27 cellular contexts compared by ENCODE assay signal in the genomic region with DNA sequence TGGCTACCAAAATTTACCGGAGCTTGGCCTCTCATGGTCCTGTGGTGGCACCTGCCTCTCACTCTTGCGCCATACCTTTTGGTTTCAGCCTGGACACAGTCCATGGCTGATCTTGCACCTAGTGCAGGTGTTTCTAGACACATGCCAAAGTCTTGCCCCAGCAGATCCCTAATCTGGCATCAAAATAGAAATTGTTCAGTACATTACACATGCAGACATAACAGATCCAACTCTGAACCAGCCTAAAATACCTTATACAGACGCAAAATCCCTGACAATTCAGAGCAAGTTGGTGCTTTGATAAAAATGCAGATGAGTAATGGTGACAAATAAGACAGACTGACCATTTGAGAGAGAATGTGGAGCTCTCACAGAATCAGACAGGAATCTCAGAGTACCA. TPM values are rescaled to one million over a fixed set of nuclear protein-coding genes. Genes with fewer than 3 reads are reported as not detected.
DNase-seq lines count a peak whose midpoint lies in the region; ATAC-seq, FAIRE-seq and TF ChIP-seq lines count a peak whose summit lies in the region.
"Had no signal": no experiment of that assay in that cellular context is flagged by ENCODE, and none has a peak within 500 bp of the region (broad histone marks: within the 10 kb centered on the region; RNA-seq: fewer than 3 reads in every experiment).

No MANE protein-coding gene starts in this region.

- no peaks in the 10 kb centered on the region for H3K79me2 ChIP-seq in keratinocyte (ENCODE audit: control insufficient read depth, insufficient read depth, low read length)

- no peak overlapping the region for H3K23ac ChIP-seq in IMR-90 (ENCODE audit: low read depth, low read length)

- TF ChIP-seq CTCF in IMR-90 (conservative IDR thresholded peaks at IDR 0.05; ENCODE audit: low read depth, low read length) (no peak), MCF 10A (IDR thresholded peaks at IDR 0.05; ENCODE audit: unreplicated experiment) (no peak), keratinocyte (optimal IDR thresholded peaks at IDR 0.05 in 1 of 3, IDR thresholded peaks at IDR 0.05 in 1 of 3, conservative IDR thresholded peaks at IDR 0.05 in 1 of 3; ENCODE audit: extremely low read depth in 1 of 3, insufficient read depth in 2 of 3, low read length in 3 of 3) (no peak), colonic mucosa (IDR thresholded peaks at IDR 0.05) (no peak)

- no peak for TF ChIP-seq RAD21 in IMR-90 (IDR thresholded peaks at IDR 0.05; ENCODE audit: low read length)

- no peaks in the 10 kb centered on the region for H3K36me3 Mint-ChIP-seq in MCF 10A (ENCODE audit: insufficient read depth, unreplicated experiment)
- H3K36me3 Mint-ChIP-seq: CD4-positive, CD25-positive, alpha-beta regulatory T cell had no signal

- no peak for TF ChIP-seq POLR2A in IMR-90 (IDR thresholded peaks at IDR 0.05; ENCODE audit: low read depth, low read length)

- POLR2A ChIA-PET in IMR-90 (lab: Charles Lee; ENCODE audit: unreplicated experiment): no interaction called here
- POLR2A ChIA-PET in MCF 10A (lab: Yijun Ruan, JAX): interaction anchor here (0.5 to 1.4 kb wide), 4 partner anchors 9 to 137 kb away, joined by 3 to 5 read pairs (median 3); no protein-coding TSS in a partner anchor

- H3K4me2 ChIP-seq in IMR-90 (ENCODE audit: low read depth, low read length) (no peak overlapping the region), keratinocyte (ENCODE audit: control insufficient read depth, extremely low read depth, insufficient read depth, low read depth, low read length) (peak overlapping the region; percentile 15)
- H3K4me2 ChIP-seq: BLaER1 had no signal

- CTCF ChIA-PET in IMR-90 (lab: Yijun Ruan, JAX) (no interaction called here), MCF 10A (lab: Yijun Ruan, JAX) (interaction anchor here (0.6 to 1.5 kb wide), 9 partner anchors 12 to 342 kb away, joined by 3 to 7 read pairs (median 3); no protein-coding TSS in a partner anchor)

- no peak overlapping the region for H2BK15ac ChIP-seq in IMR-90 (ENCODE audit: low read depth, low read length)

- peaks cover 18% of the 10 kb centered on the region for H3K27me3 Mint-ChIP-seq in MCF 10A (ENCODE audit: insufficient read depth, unreplicated experiment)
- H3K27me3 Mint-ChIP-seq: CD4-positive, CD25-positive, alpha-beta regulatory T cell had no signal

- H3K27ac Mint-ChIP-seq in MCF 10A (ENCODE audit: low read depth, unreplicated experiment): no peak overlapping the region
- H3K27ac Mint-ChIP-seq: CD4-positive, CD25-positive, alpha-beta regulatory T cell had no signal

- no peaks in the 10 kb centered on the region for H3K9me1 ChIP-seq in IMR-90 (ENCODE audit: insufficient read depth, low read length)
- H3K9me1 ChIP-seq in keratinocyte (ENCODE audit: control insufficient read depth, extremely low read depth, insufficient read depth, low read length): no peaks in the 10 kb centered on the region

- no peak overlapping the region for H2BK120ac ChIP-seq in IMR-90 (ENCODE audit: low read depth, low read length)

- H3K9me3 ChIP-seq in IMR-90 (ENCODE audit: control insufficient read depth, insufficient read depth, low read length) (no peaks in the 10 kb centered on the region), keratinocyte (ENCODE audit: control insufficient read depth, low read depth, low read length) (no peaks in the 10 kb centered on the region), colonic mucosa (no peaks in the 10 kb centered on the region)
- H3K9me3 ChIP-seq: BLaER1 had no signal

- no peaks in the 10 kb centered on the region for H3K27me3 ChIP-seq in IMR-90 (ENCODE audit: control insufficient read depth, insufficient read depth, low read length)
- H3K27me3 ChIP-seq in keratinocyte (ENCODE audit: control insufficient read depth, extremely low read depth, insufficient read depth, low read length): no peaks in the 10 kb centered on the region
- no peaks in the 10 kb centered on the region for H3K27me3 ChIP-seq in colonic mucosa
- H3K27me3 ChIP-seq: BLaER1 had no signal

- H2AFZ ChIP-seq in IMR-90 (replicated peaks; ENCODE audit: low read length, poor library complexity): no peak overlapping the region
- H2AFZ ChIP-seq in keratinocyte (ENCODE audit: control insufficient read depth, low read length): no peak overlapping the region

- no peak overlapping the region for H4K5ac ChIP-seq in IMR-90 (ENCODE audit: low read depth, low read length)

- H3K4me1 Mint-ChIP-seq in MCF 10A (ENCODE audit: insufficient read depth, unreplicated experiment): peaks cover 11% of the 10 kb centered on the region
- H3K4me1 Mint-ChIP-seq: CD4-positive, CD25-positive, alpha-beta regulatory T cell had no signal

- dilution Hi-C loops in IMR-90 (cut with HindIII; ENCODE audit: low sequenced_read_pairs, unreplicated experiment) (no loop called here), keratinocyte (cut with MboI; ENCODE audit: extremely low pct_ligation_motif_present, low sequenced_read_pairs) (no loop called here)

- no peak overlapping the region for H3K56ac ChIP-seq in IMR-90 (ENCODE audit: extremely low read depth, insufficient read depth, low read length)

- H2BK5ac ChIP-seq in IMR-90 (ENCODE audit: low read depth, low read length, poor library complexity, severe bottlenecking): no peak overlapping the region

- BruUV-seq in IMR-90 (replicated peaks; lab: Mats Ljungman, UMichigan): no TSS peak
- no TSS peak for BruUV-seq in MCF 10A (replicated peaks; lab: Mats Ljungman, UMichigan)

- 0 out of 2 replicates have a peak overlapping the region, but pooled peaks have one; percentile 21 for H2AK5ac ChIP-seq in IMR-90 (ENCODE audit: low read depth, low read length)

- H3K79me1 ChIP-seq in IMR-90 (ENCODE audit: low read depth in 1 of 2, low read length in 2 of 2): peaks cover 0 to 7% of the 10 kb centered on the region in 2 experiments; a peak in 1 of 4 replicates

- no peak overlapping the region for H3K27ac ChIP-seq in IMR-90 (ENCODE audit: insufficient read depth, low read length)
- H3K27ac ChIP-seq in keratinocyte (ENCODE audit: control insufficient read depth, insufficient read depth, low read length): no peak overlapping the region
- no peak overlapping the region for H3K27ac ChIP-seq in colonic mucosa
- H3K27ac ChIP-seq: BLaER1 had no signal

- no peak overlapping the region for H3K4ac ChIP-seq in IMR-90 (ENCODE audit: low read depth, low read length)

- no peaks in the 10 kb centered on the region for H3K9me3 Mint-ChIP-seq in MCF 10A (ENCODE audit: unreplicated experiment)

- FAIRE-seq in keratinocyte (lab: Jason Lieb, UNC): peak; percentile 92
- FAIRE-seq: A204.1, G401.6, HTR-8/SVneo had no signal

- no peak overlapping the region for H3K4me3 Mint-ChIP-seq in MCF 10A (ENCODE audit: unreplicated experiment)
- H3K4me3 Mint-ChIP-seq: CD4-positive, CD25-positive, alpha-beta regulatory T cell had no signal

- H3K36me3 ChIP-seq in IMR-90 (ENCODE audit: control insufficient read depth, insufficient read depth, low read length) (no peaks in the 10 kb centered on the region; the same call in 1 of the 2 replicates), keratinocyte (ENCODE audit: control insufficient read depth in 2 of 2, extremely low read depth in 1 of 2, insufficient read depth in 2 of 2, low read length in 2 of 2) (no peaks in the 10 kb centered on the region), colonic mucosa (no peaks in the 10 kb centered on the region)
- H3K36me3 ChIP-seq: BLaER1 had no signal

- no peak overlapping the region for H2AK9ac ChIP-seq in IMR-90 (replicated peaks; ENCODE audit: low read depth, low read length, poor library complexity)

- H3K4me3 ChIP-seq in IMR-90 (ENCODE audit: insufficient read depth, low read depth, low read length) (no peak overlapping the region), keratinocyte (ENCODE audit: control insufficient read depth in 2 of 3, extremely low read depth in 1 of 3, insufficient read depth in 2 of 3, low read depth in 1 of 3, low read length in 3 of 3) (no peak overlapping the region), colonic mucosa (no peak overlapping the region)
- H3K4me3 ChIP-seq: BLaER1 had no signal

- DNase-seq in EL: peak; percentile 38
- no peak for DNase-seq in IMR-90
- DNase-seq in MCF 10A (ENCODE audit: unreplicated experiment): peak; percentile 62
- peak; percentile 59 for DNase-seq in keratinocyte (ENCODE audit: low read depth, low spot score)
- no peak for DNase-seq in activated CD4-positive, alpha-beta T cell treated with anti-CD3 and anti-CD28 coated beads for 48 hours
- no peak for DNase-seq in NOMO-1 treated with DMSO at 0.1 percent for 48 hours (lab: John Stamatoyannopoulos, UW; ENCODE audit: unreplicated experiment)
- DNase-seq in colonic mucosa: no peak
- DNase-seq: CD4-positive, CD25-positive, alpha-beta regulatory T cell; DMS153; DND-41; KG1; NCI-H1092 treated with DMSO at 0.1 percent for 48 hours; NCI-H1436 treated with DMSO at 0.1 percent for 48 hours; NCI-H187 treated with DMSO at 0.1 percent for 48 hours; NCI-H2171 treated with DMSO at 0.1 percent for 48 hours; NCI-H345; NCI-H510A treated with DMSO at 0.1 percent for 48 hours; NCI-H774; RPMI8226; SHP77 treated with DMSO at 0.1 percent for 48 hours had no signal

- H3K4me1 ChIP-seq in IMR-90 (ENCODE audit: control insufficient read depth, insufficient read depth, low read length) (peaks cover 2% of the 10 kb centered on the region; the same call in 1 of the 2 replicates), keratinocyte (ENCODE audit: control insufficient read depth, extremely low read depth, insufficient read depth, low read length) (peaks cover 32% of the 10 kb centered on the region), colonic mucosa (no peaks in the 10 kb centered on the region)

- H2BK20ac ChIP-seq in IMR-90 (ENCODE audit: low read depth, low read length): no peak overlapping the region

- H3K9ac ChIP-seq in IMR-90 (ENCODE audit: low read depth, low read length) (no peak overlapping the region), keratinocyte (ENCODE audit: control insufficient read depth, extremely low read depth, insufficient read depth, low read length) (no peak overlapping the region), colonic mucosa (ENCODE audit: low read depth in 2 of 2, low read length in 2 of 2) (no peak overlapping the region)
- H3K9ac ChIP-seq: BLaER1 had no signal

- WGBS in IMR-90 (ENCODE audit: extremely low coverage in 2 of 2, insufficient read length in 1 of 2), 2 experiments: 90% methylated on average over 2 of the region's 3 CpGs; no CpG with 5 or more reads in 1 of the 2 experiments

- no peak overlapping the region for H4K8ac ChIP-seq in IMR-90 (ENCODE audit: low read depth in 2 of 2, low read length in 2 of 2)

- in situ Hi-C loops in IMR-90 (cut with MboI; ENCODE audit: low sequenced_read_pairs): no loop called here

- H3K14ac ChIP-seq in IMR-90 (replicated peaks; ENCODE audit: low read depth, low read length): no peak overlapping the region

- H4K20me1 ChIP-seq in IMR-90 (ENCODE audit: insufficient read depth, low read length) (no peaks in the 10 kb centered on the region), keratinocyte (ENCODE audit: control insufficient read depth, extremely low read depth, insufficient read depth, low read length) (no peaks in the 10 kb centered on the region)
- H4K20me1 ChIP-seq: BLaER1 had no signal

- no peak overlapping the region for H4K91ac ChIP-seq in IMR-90 (ENCODE audit: insufficient read depth, low read depth, low read length)

- no peak for ATAC-seq in IMR-90 (ENCODE audit: low read depth)
- ATAC-seq in GM21825 (IDR thresholded peaks at IDR 0.05; ENCODE audit: unreplicated experiment): no peak

- H3K18ac ChIP-seq in IMR-90 (ENCODE audit: low read depth, low read length): no peak overlapping the region

- intact Hi-C loops in IMR-90 (cut with micrococcal nuclease) (no loop called here), MCF 10A (cut with micrococcal nuclease) (no loop called here), colonic mucosa (cut with DNase I) (no loop called here)

RNA-seq across cellular contexts. Expression of a gene that starts 44.1 kb away (rescaled TPM):
- total RNA-seq in IMR-90 (2012; rRNA removed) (8.3 and 12.5 TPM in 2 replicates), MCF 10A (2022) (1.1 and 3.2 TPM in 2 replicates), colonic mucosa (under 1 TPM in 1 of 2 donors, not detected in 1; 0.64 TPM)
- polyA plus RNA-seq in IMR-90 (2012; rRNA removed) (21.7 and 28.7 TPM in 2 replicates), keratinocyte (1.1 to 2.8 TPM (median 1.2 TPM) in 3 replicates)
- polyA plus RNA-seq in IMR-90 (2012; cell fraction: cytosol; rRNA removed): 10.0 and 32.5 TPM in 2 replicates
- polyA plus RNA-seq in IMR-90 (2012; cell fraction: nucleus; rRNA removed; ENCODE audit: low replicate concordance): 23.1 and 29.5 TPM in 2 replicates
- polyA plus RNA-seq in keratinocyte (2011; ENCODE audit: low read depth): 2.1 TPM
- polyA plus RNA-seq in keratinocyte (2011; cell fraction: cytosol; rRNA removed): 0.72 and 1.3 TPM in 2 replicates
- polyA plus RNA-seq in keratinocyte (2011; cell fraction: nucleus; rRNA removed): 1.8 and 3.1 TPM in 2 replicates
- 1.9 TPM in 2 replicates for polyA plus RNA-seq in keratinocyte (2012; ENCODE audit: low replicate concordance)
- 1.1 to 5.1 TPM (median 1.8 TPM) in 3 replicates for polyA minus RNA-seq in keratinocyte
- polyA minus RNA-seq in keratinocyte (2011; cell fraction: cytosol; rRNA and poly(A)+ RNA removed): not detected
- polyA minus RNA-seq in keratinocyte (2011; cell fraction: nucleus; rRNA and poly(A)+ RNA removed): 0.42 and 0.62 TPM in 2 replicates
- total RNA-seq: CD4-positive, CD25-positive, alpha-beta regulatory T cell; H4; T-helper 1 cell treated with Interleukin-12 subunit alpha and Interleukin-12 subunit beta and Interleukin-4 antibody, amounts not matched to agents 30 ng/mL and 1 ng/mL, for 36 hours had no signal
- polyA plus RNA-seq: CD4-positive, CD25-positive, alpha-beta regulatory T cell had no signal

Comparison
In these comparisons a context has a peak if more than half of its experiments do, and no peak if none do; other contexts are left out.
1. DNase-seq: peak in EL (single experiment), MCF 10A (single experiment) and keratinocyte (single experiment); none in IMR-90 (single experiment), activated CD4-positive, alpha-beta T cell treated with anti-CD3 and anti-CD28 coated beads for 48 hours (single experiment), NOMO-1 treated with DMSO at 0.1 percent for 48 hours (single experiment) and colonic mucosa (single experiment).